In the genomic region with DNA sequence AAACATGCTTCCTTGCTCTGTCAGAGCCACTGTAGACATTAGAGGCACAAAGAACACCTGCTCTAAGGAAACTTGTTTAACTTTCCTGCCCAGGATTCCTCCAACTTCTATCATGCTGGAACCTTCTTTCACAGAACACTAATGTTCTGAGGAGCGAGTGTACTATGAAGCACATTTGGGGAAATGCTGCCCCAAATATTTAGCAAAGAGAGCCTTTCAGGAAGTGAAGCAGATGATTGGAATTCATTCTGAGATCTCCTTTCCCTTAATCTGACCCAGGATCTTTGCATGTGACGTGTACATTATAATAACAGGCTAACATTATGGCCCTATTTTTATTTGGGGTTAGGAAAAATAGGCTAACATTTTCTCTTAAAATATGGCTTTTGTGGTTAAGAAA, we compare ENCODE assay signal across 27 cellular contexts. TPM values are rescaled to one million over a fixed set of nuclear protein-coding genes. Genes with fewer than 3 reads are reported as not detected.
DNase-seq lines count a peak whose midpoint lies in the region; ATAC-seq, FAIRE-seq and TF ChIP-seq lines count a peak whose summit lies in the region.
"Had no signal": no experiment of that assay in that cellular context is flagged by ENCODE, and none has a peak within 500 bp of the region (broad histone marks: within the 10 kb centered on the region; RNA-seq: fewer than 3 reads in every experiment).

No MANE protein-coding gene starts in this region.

- H2AFZ ChIP-seq in keratinocyte (ENCODE audit: control insufficient read depth, low read length) (peak overlapping the region; percentile 77), Karpas-422 (ENCODE audit: low read length) (no peak overlapping the region)

- FAIRE-seq in keratinocyte (lab: Jason Lieb, UNC), result peak; percentile 29
- FAIRE-seq: GM12892, RCC 7860 had no signal

- H3K9me1 ChIP-seq in keratinocyte (ENCODE audit: control insufficient read depth, extremely low read depth, insufficient read depth, low read length), result no peaks in the 10 kb centered on the region

- H3K4me1 ChIP-seq in keratinocyte (ENCODE audit: control insufficient read depth, extremely low read depth, insufficient read depth, low read length) (peaks cover 8% of the 10 kb centered on the region), Karpas-422 (ENCODE audit: low read length) (no peaks in the 10 kb centered on the region), vagina (no peaks in the 10 kb centered on the region)
- H3K4me1 ChIP-seq: psoas muscle had no signal

- no peak for TF ChIP-seq POLR2A in vagina (IDR thresholded peaks at IDR 0.05)

- no peak overlapping the region for H3K4me2 ChIP-seq in keratinocyte (ENCODE audit: control insufficient read depth, extremely low read depth, insufficient read depth, low read depth, low read length)
- no peak overlapping the region for H3K4me2 ChIP-seq in Karpas-422 (ENCODE audit: low read depth, low read length, poor library complexity, severe bottlenecking)
- H3K4me2 ChIP-seq: KMS-11 had no signal

- no peak for ATAC-seq in GM19395 (IDR thresholded peaks at IDR 0.05; ENCODE audit: unreplicated experiment)
- ATAC-seq: HCT116, heart right ventricle, psoas muscle, T-helper 17 cell had no signal

- H3K4me3 ChIP-seq in brain microvascular endothelial cell (ENCODE audit: low read depth, low read length) (no peak overlapping the region), keratinocyte (ENCODE audit: control insufficient read depth in 2 of 3, extremely low read depth in 1 of 3, insufficient read depth in 2 of 3, low read depth in 1 of 3, low read length in 3 of 3) (no peak overlapping the region), Karpas-422 (ENCODE audit: low read length) (no peak overlapping the region), vagina (no peak overlapping the region)
- H3K4me3 ChIP-seq: heart right ventricle, psoas muscle, tibial nerve had no signal

- no peaks in the 10 kb centered on the region for H3K9me2 ChIP-seq in Karpas-422 (replicated peaks; ENCODE audit: insufficient read depth, low read length)

- H3K36me3 ChIP-seq in brain microvascular endothelial cell (replicated peaks) (no peaks in the 10 kb centered on the region), keratinocyte (ENCODE audit: control insufficient read depth in 2 of 2, extremely low read depth in 1 of 2, insufficient read depth in 2 of 2, low read length in 2 of 2) (no peaks in the 10 kb centered on the region), Karpas-422 (ENCODE audit: insufficient read depth, low read length) (no peaks in the 10 kb centered on the region), vagina (no peaks in the 10 kb centered on the region)
- H3K36me3 ChIP-seq: heart right ventricle, neutrophil, tibial nerve had no signal

- H3K27ac ChIP-seq in brain microvascular endothelial cell (peak overlapping the region; percentile 31), keratinocyte (ENCODE audit: control insufficient read depth, insufficient read depth, low read length) (no peak overlapping the region), Karpas-422 (ENCODE audit: low read length) (no peak overlapping the region), vagina (no peak overlapping the region)
- H3K27ac ChIP-seq: heart right ventricle, KMS-11, neutrophil, psoas muscle, tibial nerve had no signal

- in situ Hi-C loops in brain microvascular endothelial cell (cut with HindIII; ENCODE audit: low pct_ligation_motif_present, low sequenced_read_pairs), result no loop called here

- DNase-seq in EL (peak; percentile 86), HT1080 (ENCODE audit: low read depth) (peak; percentile 63), brain microvascular endothelial cell (peak; percentile 38), keratinocyte (ENCODE audit: low read depth, low spot score) (no peak), Karpas-422 (no peak), AG08396 (ENCODE audit: low spot score) (no peak), vagina (ENCODE audit: extremely low spot score in 2 of 2) (no peak)
- DNase-seq: activated CD4-positive, alpha-beta T cell treated with anti-CD3 and anti-CD28 coated beads for 48 hours; activated naive CD4-positive, alpha-beta T cell treated with anti-CD3 and anti-CD28 coated beads, Interleukin-2, amount 10 ng/mL, durations not matched to agents 7 days and 5 days; amygdala; caudate nucleus; CD4-positive, alpha-beta memory T cell; DMS153; heart right ventricle; NCI-H1694 treated with DMSO at 0.1 percent for 48 hours; NCI-H2171 treated with DMSO at 0.1 percent for 48 hours; NCI-H524 treated with DMSO at 0.1 percent for 48 hours; psoas muscle; stimulated activated CD8-positive, alpha-beta memory T cell treated with anti-CD3 and anti-CD28 coated beads, Interleukin-4, amount 100 ng/mL, for 48 hours; T-helper 17 cell had no signal

- dilution Hi-C loops in keratinocyte (cut with MboI; ENCODE audit: extremely low pct_ligation_motif_present, low sequenced_read_pairs), result no loop called here

- H4K20me1 ChIP-seq in keratinocyte (ENCODE audit: control insufficient read depth, extremely low read depth, insufficient read depth, low read length) (no peaks in the 10 kb centered on the region), Karpas-422 (ENCODE audit: insufficient read depth, low read depth, low read length) (no peaks in the 10 kb centered on the region)

- H3K27me3 ChIP-seq in brain microvascular endothelial cell (replicated peaks) (no peaks in the 10 kb centered on the region), keratinocyte (ENCODE audit: control insufficient read depth, extremely low read depth, insufficient read depth, low read length) (no peaks in the 10 kb centered on the region), Karpas-422 (ENCODE audit: low read length) (no peaks in the 10 kb centered on the region), vagina (no peaks in the 10 kb centered on the region)
- H3K27me3 ChIP-seq: heart right ventricle, tibial nerve had no signal

- H3K79me2 ChIP-seq in keratinocyte (ENCODE audit: control insufficient read depth, insufficient read depth, low read length) (no peaks in the 10 kb centered on the region), Karpas-422 (ENCODE audit: low read length) (no peaks in the 10 kb centered on the region)

- TF ChIP-seq CTCF in brain microvascular endothelial cell (IDR thresholded peaks at IDR 0.05; ENCODE audit: low read depth, low read length, missing control alignments) (no peak), keratinocyte (optimal IDR thresholded peaks at IDR 0.05 in 1 of 3, IDR thresholded peaks at IDR 0.05 in 1 of 3, conservative IDR thresholded peaks at IDR 0.05 in 1 of 3; ENCODE audit: extremely low read depth in 1 of 3, insufficient read depth in 2 of 3, low read length in 3 of 3) (no peak), vagina (IDR thresholded peaks at IDR 0.05) (no peak)

- no peaks in the 10 kb centered on the region for H3K9me3 ChIP-seq in keratinocyte (ENCODE audit: control insufficient read depth, low read depth, low read length)
- H3K9me3 ChIP-seq in Karpas-422 (ENCODE audit: low read length), result no peaks in the 10 kb centered on the region
- no peaks in the 10 kb centered on the region for H3K9me3 ChIP-seq in vagina
- H3K9me3 ChIP-seq: heart right ventricle, neutrophil, psoas muscle, tibial nerve had no signal

- H3K9ac ChIP-seq in keratinocyte (ENCODE audit: control insufficient read depth, extremely low read depth, insufficient read depth, low read length) (no peak overlapping the region), Karpas-422 (ENCODE audit: low read length) (no peak overlapping the region)
- H3K9ac ChIP-seq: KMS-11 had no signal

- intact Hi-C loops in vagina (cut with DNase I), result no loop called here

RNA-seq across cellular contexts. Expression of a gene that starts 21.0 kb away (rescaled TPM):
- 50.2 and 54.8 TPM in 2 replicates for total RNA-seq in HT1080 (2014; rRNA removed; shearing (Covaris generic))
- polyA plus RNA-seq in HT1080 (2015; cell fraction: cytosol; rRNA removed), result 76.1 and 85.4 TPM in 2 replicates
- polyA plus RNA-seq in HT1080 (2015; cell fraction: nucleus; rRNA removed), result 88.9 and 93.9 TPM in 2 replicates
- 24.7 to 46.8 TPM (median 27.3 TPM) in 3 replicates for polyA plus RNA-seq in keratinocyte
- polyA plus RNA-seq in keratinocyte (2011; ENCODE audit: low read depth), result 193 TPM
- polyA plus RNA-seq in keratinocyte (2011; cell fraction: cytosol; rRNA removed), result 30.2 and 37.1 TPM in 2 replicates
- polyA plus RNA-seq in keratinocyte (2011; cell fraction: nucleus; rRNA removed), result 60.3 and 73.6 TPM in 2 replicates
- 40.4 and 62.3 TPM in 2 replicates for polyA plus RNA-seq in keratinocyte (2012; ENCODE audit: low replicate concordance)
- polyA minus RNA-seq in keratinocyte, result 33.5 to 71.8 TPM (median 53.0 TPM) in 3 replicates
- 43.5 TPM for polyA minus RNA-seq in keratinocyte (2011; cell fraction: cytosol; rRNA and poly(A)+ RNA removed)
- polyA minus RNA-seq in keratinocyte (2011; cell fraction: nucleus; rRNA and poly(A)+ RNA removed), result 36.9 and 67.8 TPM in 2 replicates
- total RNA-seq in Karpas-422 (2014; rRNA removed; shearing (Covaris generic); ENCODE audit: low replicate concordance), result 249 and 311 TPM in 2 replicates
- 130 TPM for total RNA-seq in vagina

Comparison
In these comparisons a context has a peak if more than half of its experiments do, and no peak if none do; other contexts are left out.
1. DNase-seq: peak in EL (single experiment), HT1080 (single experiment) and brain microvascular endothelial cell (single experiment); none in keratinocyte (single experiment), Karpas-422 (single experiment), AG08396 (single experiment) and vagina (0 of 2).